In genomic region chr16:87723224-87723619, GRCh38 we compare ENCODE assay signal across 1 cellular context.
TF ChIP-seq lines count a peak whose summit lies in the region.

No MANE protein-coding gene starts in this region.

TF ChIP-seq in GM23338, 12 proteins besides CTCF, POLR2A, EP300 and RAD21 (continued from another document):
- TF ChIP-seq ZNF462 (CRISPR knock-in tag; IDR thresholded peaks at IDR 0.05) (no peak), EZH2phosphoT487 (IDR thresholded peaks at IDR 0.05; ENCODE audit: unreplicated experiment) (no peak)
